14 cellular contexts compared by ENCODE assay signal in the genomic region with DNA sequence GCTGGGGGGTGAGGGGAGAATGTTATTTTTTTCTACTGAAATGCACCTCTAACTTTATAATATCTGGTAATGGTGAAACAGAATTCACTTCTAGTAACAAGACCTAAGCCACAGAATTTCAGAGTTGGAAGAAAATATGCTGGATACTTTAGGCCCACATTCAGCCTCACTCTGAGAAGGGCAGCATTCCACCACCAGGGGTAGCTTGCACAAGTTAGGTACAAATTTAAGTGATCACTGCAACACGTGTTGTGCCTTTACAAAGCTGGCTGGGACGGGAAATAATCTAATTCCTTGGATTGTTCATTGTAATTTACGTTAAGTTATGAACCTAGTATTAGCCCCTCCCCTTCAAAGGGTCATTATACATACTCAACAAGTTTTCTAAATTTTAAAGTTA.
A peak's percentile ranks its signal among the peaks of the same experiment; 100 is the strongest.
DNase-seq lines count a peak whose midpoint lies in the region; ATAC-seq, FAIRE-seq and TF ChIP-seq lines count a peak whose summit lies in the region.
"Had no signal": no experiment of that assay in that cellular context is flagged by ENCODE, and none has a peak within 500 bp of the region (broad histone marks: within the 10 kb centered on the region; RNA-seq: fewer than 3 reads in every experiment).

No MANE protein-coding gene starts in this region.

- intact Hi-C loops in uterus (cut with DNase I; ENCODE audit: low total_unique reads) = loop anchor here (10.0 kb wide), 1 partner anchor 295 kb away; no protein-coding TSS in a partner anchor

- H3K79me2 ChIP-seq in GM23248 (ENCODE audit: insufficient read depth) (no peaks in the 10 kb centered on the region), hepatocyte (no peaks in the 10 kb centered on the region), MM.1S (ENCODE audit: low read length) (no peaks in the 10 kb centered on the region)

- H3K27ac ChIP-seq in A549 (peak overlapping the region; percentile 61 to 73; a peak in 4 of 6 replicates), GM23248 (no peak overlapping the region), hepatocyte (no peak overlapping the region), uterus (peak overlapping the region in 1 of 2 donors; percentile 67), MM.1S (ENCODE audit: low read length) (no peak overlapping the region)
- H3K27ac ChIP-seq: HL-60 had no signal

- no peaks in the 10 kb centered on the region for H3K9me2 ChIP-seq in GM23248 (ENCODE audit: insufficient read depth)
- no peaks in the 10 kb centered on the region for H3K9me2 ChIP-seq in hepatocyte (replicated peaks; ENCODE audit: insufficient read depth)
- H3K9me2 ChIP-seq in MM.1S (replicated peaks; ENCODE audit: insufficient read depth, low read length) = no peaks in the 10 kb centered on the region

- H3K4me1 ChIP-seq in A549 = peaks cover 68% of the 10 kb centered on the region
- H3K4me1 ChIP-seq in GM23248 (ENCODE audit: insufficient read depth) = peaks cover 33% of the 10 kb centered on the region
- H3K4me1 ChIP-seq in adipocyte (ENCODE audit: control insufficient read depth, insufficient read depth, low read length) = peaks cover 40% of the 10 kb centered on the region
- peaks cover 17% of the 10 kb centered on the region for H3K4me1 ChIP-seq in hepatocyte (ENCODE audit: insufficient read depth)
- no peaks in the 10 kb centered on the region for H3K4me1 ChIP-seq in uterus
- H3K4me1 ChIP-seq in MM.1S (ENCODE audit: low read length) = no peaks in the 10 kb centered on the region

- H3K27me3 ChIP-seq in GM23248 (replicated peaks; ENCODE audit: insufficient read depth) = no peaks in the 10 kb centered on the region
- H3K27me3 ChIP-seq in adipocyte (replicated peaks; ENCODE audit: control insufficient read depth, insufficient read depth, low read length) = no peaks in the 10 kb centered on the region
- no peaks in the 10 kb centered on the region for H3K27me3 ChIP-seq in hepatocyte
- H3K27me3 ChIP-seq in uterus = no peaks in the 10 kb centered on the region
- H3K27me3 ChIP-seq in MM.1S (replicated peaks; ENCODE audit: insufficient read depth, low read length) = no peaks in the 10 kb centered on the region
- H3K27me3 ChIP-seq: right atrium auricular region had no signal

- whole genome bisulfite sequencing in A549 (ENCODE audit: missing lambda C conversion rate) = 84% methylated on average over 3 of the region's 3 CpGs
- WGBS in GM23248 (ENCODE audit: low coverage in 1 of 2, low lambda C conversion rate in 2 of 2, missing lambda C conversion rate in 2 of 2), 2 experiments = 67 to 73% methylated on average over 3 of the region's 3 CpGs
- 83% methylated on average over 3 of the region's 3 CpGs for WGBS in hepatocyte (ENCODE audit: low lambda C conversion rate, missing lambda C conversion rate)

- POLR2A ChIA-PET in A549 (lab: Yijun Ruan, JAX) = no interaction called here

- TF ChIP-seq CTCF in A549 (IDR thresholded peaks at IDR 0.05) (no peak), hepatocyte (IDR thresholded peaks at IDR 0.05; ENCODE audit: poor library complexity) (peak; percentile 15), uterus (IDR thresholded peaks at IDR 0.05) (peak in 1 of 4 experiments; percentile 18), MM.1S (IDR thresholded peaks at IDR 0.05; ENCODE audit: low read length) (no peak)

- TF ChIP-seq POLR2A in A549 (IDR thresholded peaks at IDR 0.05; ENCODE audit: low read length) = no peak
- no peak for TF ChIP-seq POLR2A in uterus (IDR thresholded peaks at IDR 0.05)

- H3F3A ChIP-seq in GM23248 (ENCODE audit: insufficient read depth) (peaks cover 21% of the 10 kb centered on the region; the same call in 1 of the 2 replicates), MM.1S (ENCODE audit: insufficient read depth, low read length) (no peaks in the 10 kb centered on the region)

- TF ChIP-seq RAD21 in A549 (conservative IDR thresholded peaks at IDR 0.05 in 1 of 2, IDR thresholded peaks at IDR 0.05 in 1 of 2) = 0 out of 5 replicates have a peak, but pooled peaks of 1 of the 2 experiments have one; percentile 6

- no peak for TF ChIP-seq EP300 in A549 (IDR thresholded peaks at IDR 0.05)

- H3K9me3 ChIP-seq in A549 (no peaks in the 10 kb centered on the region), GM23248 (ENCODE audit: low read depth) (no peaks in the 10 kb centered on the region), adipocyte (ENCODE audit: control insufficient read depth, low read length) (no peaks in the 10 kb centered on the region), hepatocyte (ENCODE audit: low read depth) (no peaks in the 10 kb centered on the region), uterus (no peaks in the 10 kb centered on the region), MM.1S (replicated peaks; ENCODE audit: insufficient read depth, low read length) (no peaks in the 10 kb centered on the region)
- H3K9me3 ChIP-seq: HAP-1, right atrium auricular region had no signal

- ATAC-seq in A549 = no peak

- no peak for FAIRE-seq in A549 (lab: Jason Lieb, UNC)

- H3K4me2 ChIP-seq in A549 = no peak overlapping the region
- H3K4me2 ChIP-seq in GM23248 (ENCODE audit: unreplicated experiment) = no peak overlapping the region
- no peak overlapping the region for H3K4me2 ChIP-seq in hepatocyte
- H3K4me2 ChIP-seq in MM.1S (ENCODE audit: low read depth, low read length) = no peak overlapping the region

- H3K9ac ChIP-seq in GM23248 (no peak overlapping the region), adipocyte (ENCODE audit: low read length) (no peak overlapping the region), MM.1S (ENCODE audit: low read length) (no peak overlapping the region)

- H3K4me3 ChIP-seq in A549 (no peak overlapping the region), GM23248 (no peak overlapping the region), adipocyte (ENCODE audit: low read length) (no peak overlapping the region), hepatocyte (no peak overlapping the region), uterus (no peak overlapping the region), MM.1S (ENCODE audit: low read length) (no peak overlapping the region)
- H3K4me3 ChIP-seq: HAP-1, right atrium auricular region had no signal

- in situ Hi-C loops in GM23248 (cut with MboI) = loop anchor here (5.0 kb wide), 1 partner anchor 237 kb away; no protein-coding TSS in a partner anchor

- H4K20me1 ChIP-seq in GM23248 (ENCODE audit: insufficient read depth) = no peaks in the 10 kb centered on the region
- H4K20me1 ChIP-seq in hepatocyte (ENCODE audit: insufficient read depth, poor library complexity, severe bottlenecking) = no peaks in the 10 kb centered on the region
- H4K20me1 ChIP-seq in MM.1S (ENCODE audit: insufficient read depth, low read length) = no peaks in the 10 kb centered on the region

- no peaks in the 10 kb centered on the region for H3K36me3 ChIP-seq in GM23248 (ENCODE audit: low read depth)
- no peaks in the 10 kb centered on the region for H3K36me3 ChIP-seq in adipocyte (ENCODE audit: control insufficient read depth, insufficient read depth, low read length, severe bottlenecking)
- no peaks in the 10 kb centered on the region for H3K36me3 ChIP-seq in hepatocyte (replicated peaks; ENCODE audit: insufficient read depth, low read depth)
- no peaks in the 10 kb centered on the region for H3K36me3 ChIP-seq in uterus
- H3K36me3 ChIP-seq in MM.1S (replicated peaks; ENCODE audit: insufficient read depth, low read length) = no peaks in the 10 kb centered on the region
- H3K36me3 ChIP-seq: HAP-1, right atrium auricular region had no signal

- CTCF ChIA-PET in A549 (lab: Yijun Ruan, JAX) = interaction anchor here (1.7 kb wide), 1 partner anchor 221 kb away, joined by 5 read pairs; no protein-coding TSS in a partner anchor

- DNase-seq in A549 (ENCODE audit: low read depth in 1 of 2, low spot score in 1 of 2) (peak in 1 of 2 experiments; percentile 22), GM23248 (peak; percentile 49), adipocyte (ENCODE audit: low read depth) (peak; percentile 47), hepatocyte (ENCODE audit: low spot score) (no peak), uterus (no peak), MM.1S (no peak), AG08396 (ENCODE audit: low spot score) (no peak), NCI-H1048 (lab: John Stamatoyannopoulos, UW) (no peak)
- DNase-seq: activated CD8-positive, alpha-beta memory T cell treated with anti-CD3 and anti-CD28 coated beads, Interleukin-2, amount 50 U/mL, for 4 hours; NCI-H345; T-helper 1 cell had no signal

- no peak overlapping the region for H2AFZ ChIP-seq in GM23248
- H2AFZ ChIP-seq in hepatocyte = no peak overlapping the region
- H2AFZ ChIP-seq in MM.1S (ENCODE audit: low read length) = no peak overlapping the region

TF ChIP-seq in A549, 52 proteins besides CTCF, POLR2A, EP300 and RAD21 (continues in another document):
- TF ChIP-seq TP53 (CRISPR knock-in tag; IDR thresholded peaks at IDR 0.05) (no peak), PHF8 (IDR thresholded peaks at IDR 0.05; ENCODE audit: borderline replicate concordance, low read depth) (no peak), HEYL (CRISPR knock-in tag; IDR thresholded peaks at IDR 0.05) (no peak), TFCP2L1 (CRISPR knock-in tag; IDR thresholded peaks at IDR 0.05) (no peak), FOSB (CRISPR knock-in tag; IDR thresholded peaks at IDR 0.05) (no peak), KDM5A (IDR thresholded peaks at IDR 0.05) (no peak), ZNF302 (CRISPR knock-in tag; IDR thresholded peaks at IDR 0.05) (no peak), MAFK (IDR thresholded peaks at IDR 0.05; ENCODE audit: partially characterized antibody) (no peak), HOXA7 (CRISPR knock-in tag; IDR thresholded peaks at IDR 0.05) (no peak)
- TF ChIP-seq, protein P1, sequence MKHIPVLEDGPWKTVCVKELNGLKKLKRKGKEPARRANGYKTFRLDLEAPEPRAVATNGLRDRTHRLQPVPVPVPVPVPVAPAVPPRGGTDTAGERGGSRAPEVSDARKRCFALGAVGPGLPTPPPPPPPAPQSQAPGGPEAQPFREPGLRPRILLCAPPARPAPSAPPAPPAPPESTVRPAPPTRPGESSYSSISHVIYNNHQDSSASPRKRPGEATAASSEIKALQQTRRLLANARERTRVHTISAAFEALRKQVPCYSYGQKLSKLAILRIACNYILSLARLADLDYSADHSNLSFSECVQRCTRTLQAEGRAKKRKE (CRISPR knock-in tag; IDR thresholded peaks at IDR 0.05; ENCODE audit: low read depth) = no peak
- TF ChIP-seq, protein P2, sequence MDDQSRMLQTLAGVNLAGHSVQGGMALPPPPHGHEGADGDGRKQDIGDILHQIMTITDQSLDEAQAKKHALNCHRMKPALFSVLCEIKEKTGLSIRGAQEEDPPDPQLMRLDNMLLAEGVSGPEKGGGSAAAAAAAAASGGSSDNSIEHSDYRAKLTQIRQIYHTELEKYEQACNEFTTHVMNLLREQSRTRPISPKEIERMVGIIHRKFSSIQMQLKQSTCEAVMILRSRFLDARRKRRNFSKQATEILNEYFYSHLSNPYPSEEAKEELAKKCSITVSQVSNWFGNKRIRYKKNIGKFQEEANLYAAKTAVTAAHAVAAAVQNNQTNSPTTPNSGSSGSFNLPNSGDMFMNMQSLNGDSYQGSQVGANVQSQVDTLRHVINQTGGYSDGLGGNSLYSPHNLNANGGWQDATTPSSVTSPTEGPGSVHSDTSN (IDR thresholded peaks at IDR 0.05) = no peak

Comparison
In these comparisons a context has a peak if more than half of its experiments do, and no peak if none do; other contexts are left out.
1. DNase-seq: peak in GM23248 (single experiment) and adipocyte (single experiment); none in hepatocyte (single experiment), uterus (0 of 2), MM.1S (single experiment), AG08396 (single experiment) and NCI-H1048 (single experiment).
2. H3K27ac ChIP-seq: peak in A549 (2 of 2); none in GM23248 (single experiment), hepatocyte (single experiment) and MM.1S (single experiment).